Comparison of ENCODE assay signal across 8 cellular contexts in the genomic region with DNA sequence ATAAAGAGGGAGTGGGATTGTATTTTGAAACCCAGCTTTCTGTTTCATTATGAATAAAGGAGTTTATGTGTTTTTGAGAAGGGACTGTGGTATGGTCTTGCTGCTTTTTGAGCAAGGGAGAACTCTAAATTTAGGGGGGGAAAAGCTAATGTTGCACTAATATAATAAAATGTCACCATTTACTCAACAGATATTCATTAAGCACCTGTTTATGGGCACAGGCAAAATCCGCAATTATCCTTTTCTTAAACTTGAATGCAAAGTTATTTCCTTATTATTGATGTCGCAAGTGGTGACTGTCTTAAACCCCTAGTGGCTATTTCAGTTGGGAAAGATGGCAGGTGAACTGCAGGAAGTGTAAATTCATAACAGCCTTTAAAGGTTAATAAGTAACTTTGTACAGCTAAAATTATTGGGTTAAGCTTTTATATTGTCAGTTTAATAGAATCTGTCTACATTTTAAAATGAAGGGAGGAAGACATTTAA. TPM values are rescaled to one million over a fixed set of nuclear protein-coding genes. Genes with fewer than 3 reads are reported as not detected.
DNase-seq lines count a peak whose midpoint lies in the region; ATAC-seq and TF ChIP-seq lines count a peak whose summit lies in the region.

No MANE protein-coding gene starts in this region.

- H3K27ac ChIP-seq in AG04450 (ENCODE audit: low read depth, low read length), result no peak overlapping the region
- H3K27ac ChIP-seq in PC-9, result no peak overlapping the region
- H3K27ac ChIP-seq in dorsolateral prefrontal cortex, result peak overlapping the region in 34 of 59 donors; percentile 18 to 98 (median 94)

- POLR2A ChIA-PET in AG04450 (lab: Yijun Ruan, JAX) (interaction anchor here (0.6 to 1.9 kb wide), 3 partner anchors 91 to 102 kb away, joined by 4 to 5 read pairs (median 4); partner anchors contain the start of gene HINT1), PC-9 (lab: Charles Lee; ENCODE audit: unreplicated experiment) (no interaction called here)

- no peaks in the 10 kb centered on the region for H3K36me3 Mint-ChIP-seq in nephron (ENCODE audit: low read depth)

- H3F3A ChIP-seq in PC-9 (ENCODE audit: insufficient read depth, low read depth), result peaks cover 15% of the 10 kb centered on the region

- no peaks in the 10 kb centered on the region for H3K27me3 Mint-ChIP-seq in nephron (ENCODE audit: low read depth)

- ATAC-seq in HG03060 (IDR thresholded peaks at IDR 0.05; ENCODE audit: low read depth, unreplicated experiment), result peak; percentile 37

- no peak for DNase-seq in AG04450 (ENCODE audit: low read depth, low spot score)
- no peak for DNase-seq in GM13976 (ENCODE audit: low spot score)
- peak in 1 of 2 experiments; percentile 66 for DNase-seq in PC-9
- no peak for DNase-seq in dorsolateral prefrontal cortex
- DNase-seq in effector CD4-positive, alpha-beta T cell, result no peak
- DNase-seq in 8988T, result no peak

- in situ Hi-C loops in GM13976 (cut with MboI; ENCODE audit: low sequenced_read_pairs, unreplicated experiment), result loop anchor here (5.0 kb wide), 1 partner anchor 117 kb away; no protein-coding TSS in a partner anchor

- intact Hi-C loops in PC-9 (cut with micrococcal nuclease; ENCODE audit: unreplicated experiment) (loop anchor here (2.0 kb wide), 3 partner anchors 57 to 117 kb away; partner anchors contain the start of gene HINT1), dorsolateral prefrontal cortex (cut with DNase I) (loop anchor here (2.0 to 10.0 kb wide), 3 partner anchors 13 to 149 kb away; partner anchors contain the start of gene HINT1 (in 1 of the 2))

- no TSS peak for BruUV-seq in PC-9 (replicated peaks; lab: Mats Ljungman, UMichigan)

- H3K36me3 ChIP-seq in PC-9 (ENCODE audit: low read depth), result no peaks in the 10 kb centered on the region

- H3K27me3 ChIP-seq in AG04450 (ENCODE audit: control insufficient read depth, insufficient read depth, low read length), result no peaks in the 10 kb centered on the region
- no peaks in the 10 kb centered on the region for H3K27me3 ChIP-seq in PC-9 (ENCODE audit: insufficient read depth, low read depth)
- H3K27me3 ChIP-seq in dorsolateral prefrontal cortex, result no peaks in the 10 kb centered on the region

- TF ChIP-seq CTCF in AG04450 (IDR thresholded peaks at IDR 0.05; ENCODE audit: low read depth, low read length) (peak; percentile 46), GM13976 (IDR thresholded peaks at IDR 0.05; ENCODE audit: borderline replicate concordance, control extremely low read depth, extremely low read depth, insufficient read depth, missing control alignments) (peak; percentile 8), PC-9 (conservative IDR thresholded peaks at IDR 0.05) (peak; percentile 38; the same call in 1 of the 2 replicates), dorsolateral prefrontal cortex (IDR thresholded peaks at IDR 0.05 in 54 of 56, conservative IDR thresholded peaks at IDR 0.05 in 2 of 56; ENCODE audit: low read depth in 1 of 56, partially characterized antibody in 56 of 56) (peak in 46 of 56 donors; percentile 8 to 54 (median 41)), nephron (IDR thresholded peaks at IDR 0.05; ENCODE audit: unreplicated experiment in 3 of 3) (peak in 2 of 3 experiments; percentile 28 to 33)

- H3K9me3 ChIP-seq in AG04450 (ENCODE audit: control insufficient read depth, insufficient read depth, low read length) (no peaks in the 10 kb centered on the region), PC-9 (ENCODE audit: insufficient read depth, low read depth) (no peaks in the 10 kb centered on the region)

- H2AFZ ChIP-seq in PC-9, result no peak overlapping the region; the same call in 1 of the 2 replicates

- peak overlapping the region; percentile 95 for H3K4me2 ChIP-seq in PC-9

- peaks cover 65% of the 10 kb centered on the region for H3K79me2 ChIP-seq in PC-9 (ENCODE audit: low read depth)

- H3K4me3 ChIP-seq in AG04450 (ENCODE audit: low read depth, low read length) (peak overlapping the region; percentile 86), PC-9 (peak overlapping the region; percentile 86), dorsolateral prefrontal cortex (peak overlapping the region; percentile 73 to 99 (median 93))

- H3K9me2 ChIP-seq in PC-9 (ENCODE audit: insufficient read depth), result no peaks in the 10 kb centered on the region

- H3K4me3 Mint-ChIP-seq in nephron, result peak overlapping the region; percentile 98 to 99 (median 99)

- no peaks in the 10 kb centered on the region for H3K9me3 Mint-ChIP-seq in nephron

- CTCF ChIA-PET in AG04450 (lab: Charles Lee), result interaction anchor here (0.6 to 2.9 kb wide), 9 partner anchors 15 to 187 kb away, joined by 3 to 12 read pairs (median 4); no protein-coding TSS in a partner anchor
- CTCF ChIA-PET in PC-9 (lab: Charles Lee), result interaction anchor here (0.6 to 0.7 kb wide), 2 partner anchors 140 to 167 kb away, joined by 3 to 4 read pairs; no protein-coding TSS in a partner anchor

- H4K20me1 ChIP-seq in PC-9 (ENCODE audit: insufficient read depth), result no peaks in the 10 kb centered on the region

- H3K4me1 ChIP-seq in PC-9 (replicated peaks; ENCODE audit: insufficient read depth), result peaks cover 24% of the 10 kb centered on the region

- peak overlapping the region; percentile 2 to 91 (median 32) for H3K27ac Mint-ChIP-seq in nephron

- H3K4me1 Mint-ChIP-seq in nephron, result peaks cover 21% of the 10 kb centered on the region

RNA-seq across cellular contexts. Expression of gene CDC42SE2, which starts 1.5 kb away (rescaled TPM):
- polyA plus RNA-seq in AG04450 (2011; rRNA removed), result 20.6 and 27.4 TPM in 2 replicates
- 12.6 and 23.6 TPM in 2 replicates for polyA minus RNA-seq in AG04450 (2011; rRNA and poly(A)+ RNA removed)
- total RNA-seq in PC-9 (2021) (27.3 and 32.8 TPM in 2 replicates), dorsolateral prefrontal cortex (100 to 1,000 TPM in 1 of 120 experiments, 10 to 100 TPM in 119; 34.8 to 102 (median 68.6) TPM)

Comparison
In these comparisons a context has a peak if more than half of its experiments do, and no peak if none do; other contexts are left out.
1. H3K27ac ChIP-seq: peak in dorsolateral prefrontal cortex (34 of 59); none in AG04450 (single experiment) and PC-9 (single experiment).
2. Peak in every context shown above with its lines, with median percentiles within 50 percentile points of each other: H3K4me3 ChIP-seq and CTCF ChIP-seq.